1 cellular context compared by ENCODE assay signal in genomic region chr19:58558066-58558622, GRCh38.
A peak's percentile ranks its signal among the peaks of the same experiment; 100 is the strongest.
TF ChIP-seq lines count a peak whose summit lies in the region.

Gene UBE2M, minus strand, starts transcription at chr19:58558611. Its CDS starts 230 bp downstream, at chr19:58558381.

TF ChIP-seq in K562, 482 proteins besides CTCF, POLR2A, EP300 and RAD21 (continued from another document and continues in another):
- no peak for TF ChIP-seq CREM (IDR thresholded peaks at IDR 0.05; ENCODE audit: low read depth)
- peak; percentile 48 for TF ChIP-seq FOSL1 (tag; conservative IDR thresholded peaks at IDR 0.05)
- TF ChIP-seq, protein P1, sequence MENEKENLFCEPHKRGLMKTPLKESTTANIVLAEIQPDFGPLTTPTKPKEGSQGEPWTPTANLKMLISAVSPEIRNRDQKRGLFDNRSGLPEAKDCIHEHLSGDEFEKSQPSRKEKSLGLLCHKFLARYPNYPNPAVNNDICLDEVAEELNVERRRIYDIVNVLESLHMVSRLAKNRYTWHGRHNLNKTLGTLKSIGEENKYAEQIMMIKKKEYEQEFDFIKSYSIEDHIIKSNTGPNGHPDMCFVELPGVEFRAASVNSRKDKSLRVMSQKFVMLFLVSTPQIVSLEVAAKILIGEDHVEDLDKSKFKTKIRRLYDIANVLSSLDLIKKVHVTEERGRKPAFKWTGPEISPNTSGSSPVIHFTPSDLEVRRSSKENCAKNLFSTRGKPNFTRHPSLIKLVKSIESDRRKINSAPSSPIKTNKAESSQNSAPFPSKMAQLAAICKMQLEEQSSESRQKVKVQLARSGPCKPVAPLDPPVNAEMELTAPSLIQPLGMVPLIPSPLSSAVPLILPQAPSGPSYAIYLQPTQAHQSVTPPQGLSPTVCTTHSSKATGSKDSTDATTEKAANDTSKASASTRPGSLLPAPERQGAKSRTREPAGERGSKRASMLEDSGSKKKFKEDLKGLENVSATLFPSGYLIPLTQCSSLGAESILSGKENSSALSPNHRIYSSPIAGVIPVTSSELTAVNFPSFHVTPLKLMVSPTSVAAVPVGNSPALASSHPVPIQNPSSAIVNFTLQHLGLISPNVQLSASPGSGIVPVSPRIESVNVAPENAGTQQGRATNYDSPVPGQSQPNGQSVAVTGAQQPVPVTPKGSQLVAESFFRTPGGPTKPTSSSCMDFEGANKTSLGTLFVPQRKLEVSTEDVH (IDR thresholded peaks at IDR 0.05; ENCODE audit: low read depth, partially characterized antibody): peak; percentile 28
- no peak for TF ChIP-seq PHF20 (IDR thresholded peaks at IDR 0.05; ENCODE audit: partially characterized antibody)
- TF ChIP-seq, protein P2, sequence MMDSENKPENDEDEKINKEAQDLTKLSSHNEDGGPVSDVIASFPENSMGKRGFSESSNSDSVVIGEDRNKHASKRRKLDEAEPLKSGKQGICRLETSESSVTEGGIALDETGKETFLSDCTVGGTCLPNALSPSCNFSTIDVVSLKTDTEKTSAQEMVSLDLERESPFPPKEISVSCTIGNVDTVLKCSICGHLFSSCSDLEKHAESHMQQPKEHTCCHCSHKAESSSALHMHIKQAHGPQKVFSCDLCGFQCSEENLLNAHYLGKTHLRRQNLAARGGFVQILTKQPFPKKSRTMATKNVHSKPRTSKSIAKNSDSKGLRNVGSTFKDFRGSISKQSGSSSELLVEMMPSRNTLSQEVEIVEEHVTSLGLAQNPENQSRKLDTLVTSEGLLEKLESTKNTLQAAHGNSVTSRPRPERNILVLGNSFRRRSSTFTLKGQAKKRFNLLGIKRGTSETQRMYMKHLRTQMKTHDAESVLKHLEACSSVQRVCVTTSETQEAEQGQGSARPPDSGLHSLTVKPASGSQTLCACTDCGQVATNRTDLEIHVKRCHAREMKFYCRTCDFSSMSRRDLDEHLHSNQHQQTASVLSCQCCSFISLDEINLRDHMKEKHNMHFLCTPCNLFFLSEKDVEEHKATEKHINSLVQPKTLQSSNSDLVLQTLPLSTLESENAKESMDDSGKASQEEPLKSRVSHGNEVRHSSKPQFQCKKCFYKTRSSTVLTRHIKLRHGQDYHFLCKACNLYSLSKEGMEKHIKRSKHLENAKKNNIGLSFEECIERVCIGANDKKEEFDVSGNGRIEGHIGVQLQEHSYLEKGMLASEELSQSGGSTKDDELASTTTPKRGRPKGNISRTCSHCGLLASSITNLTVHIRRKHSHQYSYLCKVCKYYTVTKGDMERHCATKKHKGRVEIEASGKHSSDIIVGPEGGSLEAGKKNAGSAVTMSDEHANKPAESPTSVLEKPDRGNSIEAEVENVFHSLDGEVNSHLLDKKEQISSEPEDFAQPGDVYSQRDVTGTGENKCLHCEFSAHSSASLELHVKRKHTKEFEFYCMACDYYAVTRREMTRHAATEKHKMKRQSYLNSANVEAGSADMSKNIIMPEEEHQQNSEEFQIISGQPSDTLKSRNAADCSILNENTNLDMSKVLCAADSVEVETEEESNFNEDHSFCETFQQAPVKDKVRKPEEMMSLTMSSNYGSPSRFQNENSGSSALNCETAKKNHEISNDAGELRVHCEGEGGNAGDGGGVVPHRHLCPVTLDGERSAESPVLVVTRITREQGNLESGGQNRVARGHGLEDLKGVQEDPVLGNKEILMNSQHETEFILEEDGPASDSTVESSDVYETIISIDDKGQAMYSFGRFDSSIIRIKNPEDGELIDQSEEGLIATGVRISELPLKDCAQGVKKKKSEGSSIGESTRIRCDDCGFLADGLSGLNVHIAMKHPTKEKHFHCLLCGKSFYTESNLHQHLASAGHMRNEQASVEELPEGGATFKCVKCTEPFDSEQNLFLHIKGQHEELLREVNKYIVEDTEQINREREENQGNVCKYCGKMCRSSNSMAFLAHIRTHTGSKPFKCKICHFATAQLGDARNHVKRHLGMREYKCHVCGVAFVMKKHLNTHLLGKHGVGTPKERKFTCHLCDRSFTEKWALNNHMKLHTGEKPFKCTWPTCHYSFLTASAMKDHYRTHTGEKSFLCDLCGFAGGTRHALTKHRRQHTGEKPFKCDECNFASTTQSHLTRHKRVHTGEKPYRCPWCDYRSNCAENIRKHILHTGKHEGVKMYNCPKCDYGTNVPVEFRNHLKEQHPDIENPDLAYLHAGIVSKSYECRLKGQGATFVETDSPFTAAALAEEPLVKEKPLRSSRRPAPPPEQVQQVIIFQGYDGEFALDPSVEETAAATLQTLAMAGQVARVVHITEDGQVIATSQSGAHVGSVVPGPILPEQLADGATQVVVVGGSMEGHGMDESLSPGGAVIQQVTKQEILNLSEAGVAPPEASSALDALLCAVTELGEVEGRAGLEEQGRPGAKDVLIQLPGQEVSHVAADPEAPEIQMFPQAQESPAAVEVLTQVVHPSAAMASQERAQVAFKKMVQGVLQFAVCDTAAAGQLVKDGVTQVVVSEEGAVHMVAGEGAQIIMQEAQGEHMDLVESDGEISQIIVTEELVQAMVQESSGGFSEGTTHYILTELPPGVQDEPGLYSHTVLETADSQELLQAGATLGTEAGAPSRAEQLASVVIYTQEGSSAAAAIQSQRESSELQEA (IDR thresholded peaks at IDR 0.05; ENCODE audit: low read depth): peak; percentile 72
- no peak for TF ChIP-seq FOXP1 (CRISPR knock-in tag; IDR thresholded peaks at IDR 0.05)
- TF ChIP-seq HDGF (IDR thresholded peaks at IDR 0.05): 0 out of 2 replicates have a peak, but pooled peaks have one; percentile 59
- TF ChIP-seq ZNF431 (CRISPR knock-in tag; IDR thresholded peaks at IDR 0.05): no peak
- TF ChIP-seq CC2D1A (IDR thresholded peaks at IDR 0.05): no peak
- peak; percentile 38 for TF ChIP-seq ZNF316 (IDR thresholded peaks at IDR 0.05)
- no peak for TF ChIP-seq MCM3 (IDR thresholded peaks at IDR 0.05)
- peak; percentile 50 for TF ChIP-seq MTA2 (IDR thresholded peaks at IDR 0.05; ENCODE audit: low read depth)
- 0 out of 2 replicates have a peak, but pooled peaks have one; percentile 13 for TF ChIP-seq KLF16 (IDR thresholded peaks at IDR 0.05)
- TF ChIP-seq GABPB1 (CRISPR knock-in tag; IDR thresholded peaks at IDR 0.05): no peak
- TF ChIP-seq ARID2 (IDR thresholded peaks at IDR 0.05): no peak
- TF ChIP-seq CBFA2T3 (IDR thresholded peaks at IDR 0.05): peak; percentile 81
- no peak for TF ChIP-seq ZZZ3 (IDR thresholded peaks at IDR 0.05)
- TF ChIP-seq ZNF239 (CRISPR knock-in tag; IDR thresholded peaks at IDR 0.05): no peak
- peak; percentile 20; the same call in 1 of the 2 replicates for TF ChIP-seq NFRKB (IDR thresholded peaks at IDR 0.05; ENCODE audit: low read depth)
- no peak for TF ChIP-seq RNF219 (CRISPR knock-in tag; IDR thresholded peaks at IDR 0.05)
- TF ChIP-seq, protein P3, sequence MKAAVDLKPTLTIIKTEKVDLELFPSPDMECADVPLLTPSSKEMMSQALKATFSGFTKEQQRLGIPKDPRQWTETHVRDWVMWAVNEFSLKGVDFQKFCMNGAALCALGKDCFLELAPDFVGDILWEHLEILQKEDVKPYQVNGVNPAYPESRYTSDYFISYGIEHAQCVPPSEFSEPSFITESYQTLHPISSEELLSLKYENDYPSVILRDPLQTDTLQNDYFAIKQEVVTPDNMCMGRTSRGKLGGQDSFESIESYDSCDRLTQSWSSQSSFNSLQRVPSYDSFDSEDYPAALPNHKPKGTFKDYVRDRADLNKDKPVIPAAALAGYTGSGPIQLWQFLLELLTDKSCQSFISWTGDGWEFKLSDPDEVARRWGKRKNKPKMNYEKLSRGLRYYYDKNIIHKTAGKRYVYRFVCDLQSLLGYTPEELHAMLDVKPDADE (conservative IDR thresholded peaks at IDR 0.05; ENCODE audit: control insufficient read depth, low read depth, low read length): no peak
- no peak for TF ChIP-seq GABPA (tag; conservative IDR thresholded peaks at IDR 0.05; ENCODE audit: low read depth)
- peak; percentile 64 for TF ChIP-seq BHLHE40 (IDR thresholded peaks at IDR 0.05; ENCODE audit: low read length)
- TF ChIP-seq NRF1 (conservative IDR thresholded peaks at IDR 0.05 in 1 of 2, IDR thresholded peaks at IDR 0.05 in 1 of 2): no peak
- no peak for TF ChIP-seq ETV6 (IDR thresholded peaks at IDR 0.05; ENCODE audit: borderline replicate concordance in 1 of 2, low read depth in 2 of 2, low read length in 1 of 2)
- TF ChIP-seq ETV6 (CRISPR knock-in tag; IDR thresholded peaks at IDR 0.05; ENCODE audit: borderline replicate concordance): no peak
- no peak for TF ChIP-seq NR4A1 (CRISPR knock-in tag; IDR thresholded peaks at IDR 0.05)
- no peak for TF ChIP-seq NR4A1 (tag; IDR thresholded peaks at IDR 0.05)
- no peak for TF ChIP-seq ATF6 (CRISPR knock-in tag; IDR thresholded peaks at IDR 0.05)
- no peak for TF ChIP-seq TBP (optimal IDR thresholded peaks at IDR 0.05; ENCODE audit: low read depth, low read length)
- 0 out of 4 replicates have a peak, but pooled peaks of 1 of the 2 experiments have one; percentile 30 for TF ChIP-seq ARNT (IDR thresholded peaks at IDR 0.05)
- TF ChIP-seq NR2F6 (CRISPR knock-in tag; IDR thresholded peaks at IDR 0.05): 0 out of 2 replicates have a peak, but pooled peaks have one; percentile 61
- TF ChIP-seq GTF2E2 (tag; IDR thresholded peaks at IDR 0.05): no peak
- no peak for TF ChIP-seq PHTF2 (CRISPR knock-in tag; IDR thresholded peaks at IDR 0.05)
- no peak for TF ChIP-seq CBX3 (IDR thresholded peaks at IDR 0.05; ENCODE audit: borderline replicate concordance in 1 of 2, low read length in 2 of 2)
- peak; percentile 82; the same call in 1 of the 2 replicates for TF ChIP-seq MTA3 (IDR thresholded peaks at IDR 0.05; ENCODE audit: borderline replicate concordance)
- no peak for TF ChIP-seq ZNF274 (IDR thresholded peaks at IDR 0.05; ENCODE audit: borderline replicate concordance, low read depth, low read length)
- TF ChIP-seq HOXB6 (CRISPR knock-in tag; IDR thresholded peaks at IDR 0.05; ENCODE audit: borderline replicate concordance): no peak
- TF ChIP-seq EP400 (IDR thresholded peaks at IDR 0.05): no peak
- TF ChIP-seq, protein P4, sequence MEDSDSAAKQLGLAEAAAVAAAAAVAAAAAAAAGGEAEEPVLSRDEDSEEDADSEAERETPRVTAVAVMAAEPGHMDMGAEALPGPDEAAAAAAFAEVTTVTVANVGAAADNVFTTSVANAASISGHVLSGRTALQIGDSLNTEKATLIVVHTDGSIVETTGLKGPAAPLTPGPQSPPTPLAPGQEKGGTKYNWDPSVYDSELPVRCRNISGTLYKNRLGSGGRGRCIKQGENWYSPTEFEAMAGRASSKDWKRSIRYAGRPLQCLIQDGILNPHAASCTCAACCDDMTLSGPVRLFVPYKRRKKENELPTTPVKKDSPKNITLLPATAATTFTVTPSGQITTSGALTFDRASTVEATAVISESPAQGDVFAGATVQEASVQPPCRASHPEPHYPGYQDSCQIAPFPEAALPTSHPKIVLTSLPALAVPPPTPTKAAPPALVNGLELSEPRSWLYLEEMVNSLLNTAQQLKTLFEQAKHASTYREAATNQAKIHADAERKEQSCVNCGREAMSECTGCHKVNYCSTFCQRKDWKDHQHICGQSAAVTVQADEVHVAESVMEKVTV (CRISPR knock-in tag; IDR thresholded peaks at IDR 0.05): 0 out of 2 replicates have a peak, but pooled peaks have one; percentile 28
- TF ChIP-seq TBL1XR1 (IDR thresholded peaks at IDR 0.05; ENCODE audit: low read length in 2 of 2): peak in 1 of 2 experiments; percentile 20; a peak in 1 of 4 replicates
- peak; percentile 60; the same call in 1 of the 2 replicates for TF ChIP-seq TOE1 (IDR thresholded peaks at IDR 0.05; ENCODE audit: borderline replicate concordance)
- no peak for TF ChIP-seq TOE1 (CRISPR knock-in tag; IDR thresholded peaks at IDR 0.05; ENCODE audit: borderline replicate concordance, low read depth)
- no peak for TF ChIP-seq FOXP4 (CRISPR knock-in tag; IDR thresholded peaks at IDR 0.05; ENCODE audit: borderline replicate concordance)
- TF ChIP-seq TAF9B (IDR thresholded peaks at IDR 0.05; ENCODE audit: partially characterized antibody): no peak
- TF ChIP-seq MCM2 (IDR thresholded peaks at IDR 0.05; ENCODE audit: low read depth): no peak
- peak in 1 of 3 experiments; percentile 44 for TF ChIP-seq YY1 (IDR thresholded peaks at IDR 0.05; ENCODE audit: borderline replicate concordance in 1 of 3, control insufficient read depth in 1 of 3, extremely low read depth in 1 of 3, insufficient read depth in 3 of 3, insufficient read length in 1 of 3, insufficient replicate concordance in 2 of 3, low read depth in 1 of 3, low read length in 2 of 3)
- TF ChIP-seq NFIC (IDR thresholded peaks at IDR 0.05): 0 out of 2 replicates have a peak, but pooled peaks have one; percentile 14
